Comparison of ENCODE assay signal across 20 cellular contexts in genomic region chr10:102549549-102549948, GRCh38.
"Had no signal": no experiment of that assay in that cellular context is flagged by ENCODE, and none has a peak within 500 bp of the region (broad histone marks: within the 10 kb centered on the region; RNA-seq: fewer than 3 reads in every experiment).

No MANE protein-coding gene starts in this region.

- H3K27ac ChIP-seq: epithelial cell of prostate, gastroesophageal sphincter, prostate gland, right atrium auricular region, thyroid gland had no signal

- H3K36me3 Mint-ChIP-seq: activated naive CD4-positive, alpha-beta T cell treated with anti-CD3 and anti-CD28 coated beads, Interleukin-2, amount 50 U/mL, for 72 hours; natural killer cell treated with Interleukin-12 subunit alpha and Interleukin-12 subunit beta and Interleukin-15 and Interleukin-18, amount 100 ng/mL, for 72 hours had no signal

- H3K9me3 Mint-ChIP-seq: activated CD4-positive, alpha-beta memory T cell treated with anti-CD3 and anti-CD28 coated beads for 36 hours; activated naive CD4-positive, alpha-beta T cell treated with anti-CD3 and anti-CD28 coated beads, Interleukin-2, amount 50 U/mL, for 72 hours; natural killer cell treated with Interleukin-12 subunit alpha and Interleukin-12 subunit beta and Interleukin-15 and Interleukin-18, amount 100 ng/mL, for 72 hours had no signal

- H3K4me3 ChIP-seq: gastroesophageal sphincter, prostate gland, right atrium auricular region, thyroid gland had no signal

- H3K4me3 Mint-ChIP-seq: activated CD4-positive, alpha-beta memory T cell treated with anti-CD3 and anti-CD28 coated beads for 36 hours; natural killer cell treated with Interleukin-12 subunit alpha and Interleukin-12 subunit beta and Interleukin-15 and Interleukin-18, amount 100 ng/mL, for 72 hours; T-helper 17 cell had no signal

- ATAC-seq: activated naive CD4-positive, alpha-beta T cell treated with anti-CD3 and anti-CD28 coated beads, Interleukin-2, amount 50 U/mL, for 72 hours; gastroesophageal sphincter; natural killer cell treated with Interleukin-12 subunit alpha and Interleukin-12 subunit beta and Interleukin-15 and Interleukin-18, amount 100 ng/mL, for 72 hours; stimulated activated naive CD8-positive, alpha-beta T cell treated with anti-CD3 and anti-CD28 coated beads, Interleukin-15, Interleukin-2, amounts not matched to agents 100 U/mL and 50 U/mL, for 24 hours; T-helper 17 cell had no signal

- H3K36me3 ChIP-seq: prostate gland, thyroid gland had no signal

- H3K27me3 ChIP-seq: gastroesophageal sphincter, right atrium auricular region, thyroid gland had no signal

- H3K27ac Mint-ChIP-seq: activated CD4-positive, alpha-beta memory T cell treated with anti-CD3 and anti-CD28 coated beads for 36 hours; activated naive CD4-positive, alpha-beta T cell treated with anti-CD3 and anti-CD28 coated beads, Interleukin-2, amount 50 U/mL, for 72 hours; natural killer cell treated with Interleukin-12 subunit alpha and Interleukin-12 subunit beta and Interleukin-15 and Interleukin-18, amount 100 ng/mL, for 72 hours; T-helper 17 cell had no signal

- H3K27me3 Mint-ChIP-seq: activated CD4-positive, alpha-beta memory T cell treated with anti-CD3 and anti-CD28 coated beads for 36 hours; natural killer cell treated with Interleukin-12 subunit alpha and Interleukin-12 subunit beta and Interleukin-15 and Interleukin-18, amount 100 ng/mL, for 72 hours; T-helper 17 cell had no signal

- H3K9me3 ChIP-seq: gastroesophageal sphincter, prostate gland, right atrium auricular region, thyroid gland had no signal

- DNase-seq: activated CD4-positive, alpha-beta memory T cell treated with anti-CD3 and anti-CD28 coated beads for 36 hours; activated CD4-positive, alpha-beta T cell treated with anti-CD3 and anti-CD28 coated beads for 48 hours; activated CD4-positive, CD25-positive, alpha-beta regulatory T cell; activated gamma-delta T cell; amniotic stem cell; cerebellar nuclear complex; cortex of kidney; midbrain; stimulated activated CD4-positive, alpha-beta T cell treated with anti-CD3 and anti-CD28 coated beads, Interleukin-12 subunit alpha, Interleukin-12 subunit beta, amount 100 ng/mL, for 4 hours; stimulated activated CD4-positive, alpha-beta T cell treated with anti-CD3 and anti-CD28 coated beads, Interleukin-4, amount 100 ng/mL, for 4 hours; stimulated activated naive CD8-positive, alpha-beta T cell treated with anti-CD3 and anti-CD28 coated beads, Interleukin-15, Interleukin-2, amounts not matched to agents 100 U/mL and 50 U/mL, for 24 hours; SW 1271; T-helper 17 cell; thyroid gland had no signal
